Comparison of ENCODE assay signal across 8 cellular contexts in the genomic region with DNA sequence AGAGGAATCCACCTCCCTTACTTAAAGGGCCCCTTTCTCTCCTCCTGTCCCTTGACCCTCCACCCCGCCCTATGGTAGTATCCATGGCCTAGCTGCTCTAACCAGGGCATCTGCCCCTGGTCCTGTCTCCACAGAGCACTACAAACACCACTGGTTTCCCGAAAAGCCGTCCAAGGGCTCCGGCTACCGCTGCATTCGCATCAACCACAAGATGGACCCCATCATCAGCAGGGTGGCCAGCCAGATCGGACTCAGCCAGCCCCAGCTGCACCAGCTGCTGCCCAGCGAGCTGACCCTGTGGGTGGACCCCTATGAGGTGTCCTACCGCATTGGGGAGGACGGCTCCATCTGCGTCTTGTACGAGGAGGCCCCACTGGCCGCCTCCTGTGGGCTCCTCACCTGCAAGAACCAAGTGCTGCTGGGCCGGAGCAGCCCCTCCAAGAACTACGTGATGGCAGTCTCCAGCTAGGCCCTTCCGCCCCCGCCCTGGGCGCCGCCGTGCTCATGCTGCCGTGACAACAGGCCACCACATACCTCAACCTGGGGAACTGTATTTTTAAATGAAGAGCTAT. TPM values are rescaled to one million over a fixed set of nuclear protein-coding genes. Genes with fewer than 3 reads are reported as not detected.
DNase-seq lines count a peak whose midpoint lies in the region; ATAC-seq and TF ChIP-seq lines count a peak whose summit lies in the region.

No MANE protein-coding gene starts in this region.

- no peaks in the 10 kb centered on the region for H4K20me1 ChIP-seq in HCT116 (ENCODE audit: insufficient read depth)

- peak overlapping the region; percentile 83 for H3K27ac Mint-ChIP-seq in activated T-cell treated with anti-CD3 and anti-CD28 coated beads, Interleukin-2, amount 50 U/mL, for 72 hours
- peak overlapping the region; percentile 96 for H3K27ac Mint-ChIP-seq in glutamatergic neuron (ENCODE audit: unreplicated experiment)

- ATAC-seq in HCT116 (no peak), HG03439 (IDR thresholded peaks at IDR 0.05; ENCODE audit: unreplicated experiment) (no peak), GM21526 (IDR thresholded peaks at IDR 0.05; ENCODE audit: low FRiP score, unreplicated experiment) (no peak), GM21447 (IDR thresholded peaks at IDR 0.05; ENCODE audit: unreplicated experiment) (no peak)
- ATAC-seq in activated T-cell treated with anti-CD3 and anti-CD28 coated beads, Interleukin-2, amount 50 U/mL, for 72 hours (replicated peaks in 1 of 2): no peak

- no peak for TF ChIP-seq POLR2A in HCT116 (IDR thresholded peaks at IDR 0.05; ENCODE audit: borderline replicate concordance, extremely low read depth, insufficient read depth, insufficient read length)

- H3K4me3 Mint-ChIP-seq in activated T-cell treated with anti-CD3 and anti-CD28 coated beads, Interleukin-2, amount 50 U/mL, for 72 hours: peak overlapping the region; percentile 81 to 99
- H3K4me3 Mint-ChIP-seq in glutamatergic neuron (ENCODE audit: unreplicated experiment): peak overlapping the region; percentile 100

- POLR2A ChIA-PET in HCT116 (lab: Charles Lee): interaction anchor here (0.7 to 2.8 kb wide), 7 partner anchors 10 to 171 kb away, joined by 3 to 15 read pairs (median 7); no protein-coding TSS in a partner anchor

- H2AFZ ChIP-seq in HCT116 (ENCODE audit: low read depth, low read length, poor library complexity, severe bottlenecking): no peak overlapping the region

- peak overlapping the region; percentile 75 for H3K4me2 ChIP-seq in HCT116 (ENCODE audit: low read length)

- DNase-seq in HCT116 (ENCODE audit: low read depth, low spot score) (no peak), glutamatergic neuron (peak; percentile 55), retinal pigment epithelial cell (ENCODE audit: low read depth) (no peak), posterior vena cava (ENCODE audit: low spot score) (no peak)
- peak; percentile 58 to 60 for DNase-seq in activated T-cell treated with anti-CD3 and anti-CD28 coated beads, Interleukin-2, amount 50 U/mL, for 72 hours

- peaks cover 0 to 9% of the 10 kb centered on the region in 2 experiments; a peak in 2 of 4 replicates for H3K36me3 ChIP-seq in HCT116 (ENCODE audit: control insufficient read depth in 1 of 2, insufficient read depth in 2 of 2, low read length in 2 of 2)

- no peaks in the 10 kb centered on the region for H3K9me3 ChIP-seq in HCT116 (ENCODE audit: control insufficient read depth in 1 of 2, insufficient read depth in 1 of 2, low read depth in 1 of 2, low read length in 2 of 2)

- no peaks in the 10 kb centered on the region for H3K27me3 ChIP-seq in HCT116 (ENCODE audit: insufficient read depth, low read length)

- peak overlapping the region; percentile 9 to 97; a peak in 2 of 4 replicates for H3K4me3 ChIP-seq in HCT116 (replicated peaks in 1 of 2; ENCODE audit: low read depth in 1 of 2, low read length in 2 of 2)
- peak overlapping the region; percentile 89 for H3K4me3 ChIP-seq in retinal pigment epithelial cell (ENCODE audit: low read length)

- intact Hi-C loops in HCT116 (cut with micrococcal nuclease) (no loop called here), posterior vena cava (cut with DNase I) (loop anchor here in 1 of 2 donors (5.0 kb wide), 1 partner anchor 35 kb away; no protein-coding TSS in a partner anchor)

- TF ChIP-seq CTCF in HCT116 (IDR thresholded peaks at IDR 0.05 in 2 of 3, conservative IDR thresholded peaks at IDR 0.05 in 1 of 3; ENCODE audit: borderline replicate concordance in 1 of 3, insufficient read depth in 1 of 3, low read depth in 2 of 3, low read length in 2 of 3) (no peak), glutamatergic neuron (IDR thresholded peaks at IDR 0.05; ENCODE audit: partially characterized antibody, unreplicated experiment) (no peak), retinal pigment epithelial cell (conservative IDR thresholded peaks at IDR 0.05; ENCODE audit: low read depth, low read length) (no peak)

- peaks cover 33 to 48% of the 10 kb centered on the region in 2 donors for H3K36me3 Mint-ChIP-seq in activated T-cell treated with anti-CD3 and anti-CD28 coated beads, Interleukin-2, amount 50 U/mL, for 72 hours (ENCODE audit: insufficient read depth in 2 of 2)
- peaks cover 19% of the 10 kb centered on the region for H3K36me3 Mint-ChIP-seq in glutamatergic neuron (ENCODE audit: unreplicated experiment)

- RAD21 ChIA-PET in HCT116 (lab: Charles Lee; ENCODE audit: low non-redundant PET in 1 of 2, low total read pairs in 2 of 2, uncharacterized antibody in 2 of 2, unreplicated experiment in 2 of 2): no interaction called here

- H3K9me3 Mint-ChIP-seq in activated T-cell treated with anti-CD3 and anti-CD28 coated beads, Interleukin-2, amount 50 U/mL, for 72 hours: no peaks in the 10 kb centered on the region
- peaks cover 19% of the 10 kb centered on the region for H3K9me3 Mint-ChIP-seq in glutamatergic neuron (ENCODE audit: unreplicated experiment)

- BruUV-seq in HCT116 (replicated peaks; lab: Mats Ljungman, UMichigan): no TSS peak

- CTCF ChIA-PET in HCT116 (lab: Charles Lee): interaction anchor here (2.5 to 2.6 kb wide), 2 partner anchors 34 to 40 kb away, joined by 8 to 10 read pairs; no protein-coding TSS in a partner anchor

- H3K27ac ChIP-seq in HCT116 (ENCODE audit: low read depth, low read length): peak overlapping the region; percentile 89

- H3K4me1 ChIP-seq in HCT116 (ENCODE audit: control insufficient read depth in 1 of 2, insufficient read depth in 2 of 2, low read length in 2 of 2): peaks cover 12 to 29% of the 10 kb centered on the region in 2 experiments; a peak in 3 of 4 replicates

- H3K27me3 Mint-ChIP-seq in activated T-cell treated with anti-CD3 and anti-CD28 coated beads, Interleukin-2, amount 50 U/mL, for 72 hours (ENCODE audit: low read depth): no peaks in the 10 kb centered on the region
- H3K27me3 Mint-ChIP-seq in glutamatergic neuron (ENCODE audit: unreplicated experiment): peaks cover 18% of the 10 kb centered on the region

- peaks cover 76% of the 10 kb centered on the region for H3K4me1 Mint-ChIP-seq in activated T-cell treated with anti-CD3 and anti-CD28 coated beads, Interleukin-2, amount 50 U/mL, for 72 hours (ENCODE audit: low read depth)
- H3K4me1 Mint-ChIP-seq in glutamatergic neuron (ENCODE audit: low read depth, unreplicated experiment): peaks cover 44% of the 10 kb centered on the region

- H3K9ac ChIP-seq in HCT116 (ENCODE audit: low read length): peak overlapping the region; percentile 91; the same call in 1 of the 2 replicates

- TF ChIP-seq RAD21 in HCT116 (IDR thresholded peaks at IDR 0.05; ENCODE audit: low read depth): no peak

- peaks cover 25% of the 10 kb centered on the region; the same call in 1 of the 2 replicates for H3K79me2 ChIP-seq in HCT116 (ENCODE audit: insufficient read depth, low read length)

- no peaks in the 10 kb centered on the region for H3K9me2 ChIP-seq in HCT116 (ENCODE audit: insufficient read depth)

TF ChIP-seq in HCT116, 20 proteins besides CTCF, POLR2A, EP300 and RAD21 (continues in another document):
- TF ChIP-seq YY1 (IDR thresholded peaks at IDR 0.05; ENCODE audit: extremely low read depth, insufficient replicate concordance, low read depth, low read length) (no peak), SP1 (IDR thresholded peaks at IDR 0.05; ENCODE audit: low read depth) (no peak), ZFX (IDR thresholded peaks at IDR 0.05) (no peak), TCF7L2 (IDR thresholded peaks at IDR 0.05; ENCODE audit: borderline replicate concordance, extremely low read depth, insufficient read depth, insufficient read length) (no peak), EZH2 (IDR thresholded peaks at IDR 0.05) (no peak), CBX3 (IDR thresholded peaks at IDR 0.05; ENCODE audit: low read depth) (no peak), SRF (IDR thresholded peaks at IDR 0.05; ENCODE audit: low read depth) (no peak), EZH2phosphoT487 (IDR thresholded peaks at IDR 0.05; ENCODE audit: borderline replicate concordance) (no peak), POLR2AphosphoS5 (IDR thresholded peaks at IDR 0.05; ENCODE audit: low read depth, low read length) (no peak), JUND (IDR thresholded peaks at IDR 0.05) (no peak), EGR1 (IDR thresholded peaks at IDR 0.05; ENCODE audit: low read depth) (no peak), SIN3A (IDR thresholded peaks at IDR 0.05; ENCODE audit: low read depth) (no peak), FOSL1 (IDR thresholded peaks at IDR 0.05; ENCODE audit: low read depth) (no peak)
- TF ChIP-seq, protein P1, sequence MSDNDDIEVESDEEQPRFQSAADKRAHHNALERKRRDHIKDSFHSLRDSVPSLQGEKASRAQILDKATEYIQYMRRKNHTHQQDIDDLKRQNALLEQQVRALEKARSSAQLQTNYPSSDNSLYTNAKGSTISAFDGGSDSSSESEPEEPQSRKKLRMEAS (IDR thresholded peaks at IDR 0.05): no peak
- TF ChIP-seq, protein P2, sequence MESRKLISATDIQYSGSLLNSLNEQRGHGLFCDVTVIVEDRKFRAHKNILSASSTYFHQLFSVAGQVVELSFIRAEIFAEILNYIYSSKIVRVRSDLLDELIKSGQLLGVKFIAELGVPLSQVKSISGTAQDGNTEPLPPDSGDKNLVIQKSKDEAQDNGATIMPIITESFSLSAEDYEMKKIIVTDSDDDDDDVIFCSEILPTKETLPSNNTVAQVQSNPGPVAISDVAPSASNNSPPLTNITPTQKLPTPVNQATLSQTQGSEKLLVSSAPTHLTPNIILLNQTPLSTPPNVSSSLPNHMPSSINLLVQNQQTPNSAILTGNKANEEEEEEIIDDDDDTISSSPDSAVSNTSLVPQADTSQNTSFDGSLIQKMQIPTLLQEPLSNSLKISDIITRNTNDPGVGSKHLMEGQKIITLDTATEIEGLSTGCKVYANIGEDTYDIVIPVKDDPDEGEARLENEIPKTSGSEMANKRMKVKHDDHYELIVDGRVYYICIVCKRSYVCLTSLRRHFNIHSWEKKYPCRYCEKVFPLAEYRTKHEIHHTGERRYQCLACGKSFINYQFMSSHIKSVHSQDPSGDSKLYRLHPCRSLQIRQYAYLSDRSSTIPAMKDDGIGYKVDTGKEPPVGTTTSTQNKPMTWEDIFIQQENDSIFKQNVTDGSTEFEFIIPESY (IDR thresholded peaks at IDR 0.05; ENCODE audit: extremely low read depth, insufficient replicate concordance, low read length): no peak

RNA-seq across cellular contexts. Expression of gene BTG2, which starts 1.7 kb away (rescaled TPM):
- total RNA-seq in HCT116 (2021; ENCODE audit: unreplicated experiment): 24.2 TPM
- 19.0 and 20.9 TPM in 2 replicates for polyA plus RNA-seq in HCT116 (2012)
- 100 to 1,000 TPM; 138 to 153 TPM for total RNA-seq in activated T-cell treated with anti-CD3 and anti-CD28 coated beads, Interleukin-2, amount 50 U/mL, for 72 hours
- total RNA-seq in glutamatergic neuron (ENCODE audit: unreplicated experiment): 88.6 TPM
- total RNA-seq in posterior vena cava: 100 to 1,000 TPM in 1 of 2 donors, 10 to 100 TPM in 1; 64.7 to 153 TPM

RNA-seq across cellular contexts. Expression of gene FMOD, which starts 43.9 kb away (rescaled TPM):
- total RNA-seq in HCT116 (2021; ENCODE audit: unreplicated experiment): not detected
- polyA plus RNA-seq in HCT116 (2012): not detected in 2 replicates
- total RNA-seq in activated T-cell treated with anti-CD3 and anti-CD28 coated beads, Interleukin-2, amount 50 U/mL, for 72 hours: 1 to 10 TPM in 1 of 2 donors, under 1 TPM in 1; 1.00 to 2.2 TPM
- not detected for total RNA-seq in glutamatergic neuron (ENCODE audit: unreplicated experiment)
- 100 to 1,000 TPM; 102 to 216 TPM for total RNA-seq in posterior vena cava

Comparison
In these comparisons a context has a peak if more than half of its experiments do, and no peak if none do; other contexts are left out.
1. DNase-seq: peak in activated T-cell treated with anti-CD3 and anti-CD28 coated beads, Interleukin-2, amount 50 U/mL, for 72 hours (2 of 2) and glutamatergic neuron (single experiment); none in HCT116 (single experiment), retinal pigment epithelial cell (single experiment) and posterior vena cava (single experiment).
2. RNA of gene FMOD, which starts 43.9 kb away (total RNA-seq): 102 to 216 TPM in posterior vena cava; 1.00 to 2.2 TPM in activated T-cell treated with anti-CD3 and anti-CD28 coated beads, Interleukin-2, amount 50 U/mL, for 72 hours, not detected in HCT116 (single experiment) and not detected in glutamatergic neuron (single experiment); every median in the first group is over 10 times any median in the second.